17 cellular contexts compared by ENCODE assay signal in the genomic region with DNA sequence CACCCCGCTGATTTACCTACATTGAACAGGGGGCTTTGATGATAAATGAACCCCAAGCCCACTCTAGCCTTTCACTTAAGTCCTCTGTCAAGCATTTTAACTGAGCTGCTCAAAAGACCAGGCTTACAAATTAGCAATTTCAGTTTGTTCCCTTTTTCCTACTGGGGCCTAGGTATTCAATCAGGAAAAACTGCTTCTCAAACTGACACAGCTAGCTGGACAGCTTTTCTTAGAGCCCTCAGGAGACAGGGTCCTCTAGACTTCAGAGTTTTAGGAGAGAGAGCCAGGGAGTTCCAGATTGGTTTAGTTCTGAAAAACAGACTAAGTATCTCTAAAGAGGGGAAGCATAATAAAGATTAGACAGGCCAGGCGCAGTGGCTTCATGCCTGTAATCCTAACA. TPM values are rescaled to one million over a fixed set of nuclear protein-coding genes. Genes with fewer than 3 reads are reported as not detected.
DNase-seq lines count a peak whose midpoint lies in the region; ATAC-seq, FAIRE-seq and TF ChIP-seq lines count a peak whose summit lies in the region.
"Had no signal": no experiment of that assay in that cellular context is flagged by ENCODE, and none has a peak within 500 bp of the region (broad histone marks: within the 10 kb centered on the region; RNA-seq: fewer than 3 reads in every experiment).

No MANE protein-coding gene starts in this region.

- H3K9me3 Mint-ChIP-seq in CD4-positive, alpha-beta T cell: no peaks in the 10 kb centered on the region
- no peaks in the 10 kb centered on the region for H3K9me3 Mint-ChIP-seq in naive thymus-derived CD8-positive, alpha-beta T cell

- FAIRE-seq in A549 (lab: Jason Lieb, UNC): no peak
- FAIRE-seq: G401.6 had no signal

- intact Hi-C loops in CD4-positive, alpha-beta T cell (cut with DNase I, micrococcal nuclease): no loop called here

- CTCF ChIA-PET in A549 (lab: Yijun Ruan, JAX): interaction anchor here (1.1 to 43.5 kb wide), 6 partner anchors 13 to 697 kb away, joined by 3 to 2147 read pairs (median 274); partner anchors contain the start of genes ACBD4, FMNL1, HEXIM2 and PLCD3
- CTCF ChIA-PET in CD4-positive, alpha-beta T cell (lab: Charles Lee): interaction anchor here (0.6 to 2.1 kb wide), 4 partner anchors 20 to 80 kb away, joined by 3 to 22 read pairs (median 5); partner anchors contain the start of gene ACBD4

- POLR2A ChIA-PET in A549 (lab: Yijun Ruan, JAX): interaction anchor here (0.6 to 1.8 kb wide), 5 partner anchors 13 to 74 kb away, joined by 5 to 18 read pairs (median 8); no protein-coding TSS in a partner anchor
- POLR2A ChIA-PET in CD4-positive, alpha-beta T cell (lab: Charles Lee): interaction anchor here (0.9 to 1.2 kb wide), 2 partner anchors 17 to 20 kb away, joined by 3 to 4 read pairs; partner anchors contain the start of gene ACBD4
- POLR2A ChIA-PET in naive thymus-derived CD8-positive, alpha-beta T cell (lab: Charles Lee): interaction anchor here (0.6 to 2.4 kb wide), 7 partner anchors 12 to 1767 kb away, joined by 3 to 18 read pairs (median 6); partner anchors contain the start of gene ACBD4

- TF ChIP-seq CTCF in A549 (IDR thresholded peaks at IDR 0.05) (no peak), VCaP (conservative IDR thresholded peaks at IDR 0.05) (no peak)
- TF ChIP-seq CTCF in CD4-positive, alpha-beta T cell (IDR thresholded peaks at IDR 0.05): no peak

- TF ChIP-seq RAD21 in A549 (conservative IDR thresholded peaks at IDR 0.05 in 1 of 2, IDR thresholded peaks at IDR 0.05 in 1 of 2): no peak

- peak overlapping the region; percentile 51 for H3K27ac Mint-ChIP-seq in CD4-positive, alpha-beta T cell
- H3K27ac Mint-ChIP-seq in naive thymus-derived CD8-positive, alpha-beta T cell: peak overlapping the region in 8 of 10 donors; percentile 52 to 90 (median 71)

- H3K4me3 Mint-ChIP-seq in CD4-positive, alpha-beta T cell: no peak overlapping the region
- no peak overlapping the region for H3K4me3 Mint-ChIP-seq in naive thymus-derived CD8-positive, alpha-beta T cell

- no peak overlapping the region for H3K4me2 ChIP-seq in A549

- no peaks in the 10 kb centered on the region for H3K27me3 Mint-ChIP-seq in CD4-positive, alpha-beta T cell
- no peaks in the 10 kb centered on the region for H3K27me3 Mint-ChIP-seq in naive thymus-derived CD8-positive, alpha-beta T cell

- H3K36me3 Mint-ChIP-seq in CD4-positive, alpha-beta T cell (ENCODE audit: low read depth): peaks cover 20% of the 10 kb centered on the region
- H3K36me3 Mint-ChIP-seq in naive thymus-derived CD8-positive, alpha-beta T cell: peaks cover 0 to 13% (median 3%) of the 10 kb centered on the region in 3 donors

- no peaks in the 10 kb centered on the region for H3K9me3 ChIP-seq in A549
- H3K9me3 ChIP-seq in CD4-positive, alpha-beta T cell (ENCODE audit: control insufficient read depth, low read length): no peaks in the 10 kb centered on the region

- ATAC-seq in A549: no peak
- ATAC-seq in CD4-positive, alpha-beta T cell (ENCODE audit: poor library complexity): no peak
- no peak for ATAC-seq in naive thymus-derived CD8-positive, alpha-beta T cell

- DNase-seq in A549 (ENCODE audit: low read depth in 1 of 2, low spot score in 1 of 2): no peak
- DNase-seq in CD4-positive, alpha-beta T cell: no peak
- DNase-seq in naive thymus-derived CD8-positive, alpha-beta T cell: no peak
- no peak for DNase-seq in GOT3 (lab: John Stamatoyannopoulos, UW)
- DNase-seq in foreskin melanocyte: no peak
- DNase-seq in NOMO-1 treated with dmso at 0.1 percent for 144 hours (lab: John Stamatoyannopoulos, UW; ENCODE audit: unreplicated experiment): no peak
- no peak for DNase-seq in HUDEP-2 (lab: John Stamatoyannopoulos, UW; ENCODE audit: unreplicated experiment in 76 of 76)
- DNase-seq: activated CD8-positive, alpha-beta memory T cell treated with anti-CD3 and anti-CD28 coated beads, Interleukin-2, amount 50 U/mL, for 4 hours; IMR-90; midbrain; NCI-H1417; NCI-H226; OCI-M1; stimulated activated CD4-positive, alpha-beta T cell treated with anti-CD3 and anti-CD28 coated beads, Interleukin-2, amount 100 ng/mL, for 24 hours; WERI-Rb-1 had no signal

- H3K4me1 Mint-ChIP-seq in CD4-positive, alpha-beta T cell (ENCODE audit: low read depth): peaks cover 48% of the 10 kb centered on the region
- H3K4me1 Mint-ChIP-seq in naive thymus-derived CD8-positive, alpha-beta T cell: peaks cover 18 to 64% (median 50%) of the 10 kb centered on the region in 4 donors

- peak overlapping the region; percentile 21 to 68; a peak in 4 of 6 replicates for H3K27ac ChIP-seq in A549
- no peak overlapping the region for H3K27ac ChIP-seq in CD4-positive, alpha-beta T cell (ENCODE audit: low read depth, low read length)
- H3K27ac ChIP-seq in VCaP: peak overlapping the region; percentile 100
- H3K27ac ChIP-seq: WERI-Rb-1 had no signal

- peaks cover 48% of the 10 kb centered on the region for H3K4me1 ChIP-seq in A549

- WGBS in A549 (ENCODE audit: missing lambda C conversion rate): 89% methylated on average over 2 of the region's 2 CpGs

- TF ChIP-seq POLR2A in A549 (IDR thresholded peaks at IDR 0.05; ENCODE audit: low read length): no peak

- no peak for TF ChIP-seq EP300 in A549 (IDR thresholded peaks at IDR 0.05)

- H3K4me3 ChIP-seq in A549: no peak overlapping the region

- no peaks in the 10 kb centered on the region for H3K27me3 ChIP-seq in CD4-positive, alpha-beta T cell (ENCODE audit: control insufficient read depth, insufficient read depth, low read length)

TF ChIP-seq in A549, 52 proteins besides CTCF, POLR2A, EP300 and RAD21:
- no peak for TF ChIP-seq ZNF302 (CRISPR knock-in tag; IDR thresholded peaks at IDR 0.05)
- no peak for TF ChIP-seq BHLHE40 (IDR thresholded peaks at IDR 0.05; ENCODE audit: low read depth, low read length)
- no peak for TF ChIP-seq PHF8 (IDR thresholded peaks at IDR 0.05; ENCODE audit: borderline replicate concordance, low read depth)

RNA-seq across cellular contexts. Expression of gene HEXIM2, which starts 6.2 kb away (rescaled TPM):
- polyA plus RNA-seq in A549 (2011; rRNA removed) (14.5 and 15.5 TPM in 2 replicates), A549 (2017; fragmentation: RNase III; extraction: RNeasy Plus Mini Kit Qiagen cat#74134 plus additional on column Dnase treatment) (16.1 to 23.1 TPM (median 21.2 TPM) in 3 replicates)
- polyA plus RNA-seq in A549 (2012; cell fraction: cytosol; rRNA removed): 15.9 and 18.5 TPM in 2 replicates
- polyA plus RNA-seq in A549 (2012; cell fraction: nucleus; rRNA removed): 17.5 and 17.7 TPM in 2 replicates
- 10.0 and 13.8 TPM in 2 replicates for polyA minus RNA-seq in A549 (2011; rRNA and poly(A)+ RNA removed)
- 1 to 10 TPM; 1.3 to 1.5 TPM for total RNA-seq in CD4-positive, alpha-beta T cell
- 1 to 10 TPM; 3.4 to 4.4 TPM for total RNA-seq in naive thymus-derived CD8-positive, alpha-beta T cell
- 1 to 10 TPM; 2.6 to 3.6 (median 3.3) TPM for polyA plus RNA-seq in naive thymus-derived CD8-positive, alpha-beta T cell

RNA-seq across cellular contexts. Expression of gene HEXIM1, which starts 7.2 kb away (rescaled TPM):
- polyA plus RNA-seq in A549 (2011; rRNA removed): 39.3 and 54.0 TPM in 2 replicates
- polyA plus RNA-seq in A549 (2012; cell fraction: cytosol; rRNA removed): 64.8 and 66.9 TPM in 2 replicates
- polyA plus RNA-seq in A549 (2012; cell fraction: nucleus; rRNA removed): 44.8 and 55.9 TPM in 2 replicates
- 118 to 143 TPM (median 131 TPM) in 3 replicates for polyA plus RNA-seq in A549 (2017; fragmentation: RNase III; extraction: RNeasy Plus Mini Kit Qiagen cat#74134 plus additional on column Dnase treatment)
- polyA minus RNA-seq in A549 (2011; rRNA and poly(A)+ RNA removed): 17.3 and 25.6 TPM in 2 replicates
- 10 to 100 TPM; 50.5 to 50.9 TPM for total RNA-seq in CD4-positive, alpha-beta T cell
- 10 to 100 TPM; 34.3 to 35.1 TPM for total RNA-seq in naive thymus-derived CD8-positive, alpha-beta T cell
- 1 to 10 TPM; 4.9 to 6.8 (median 5.4) TPM for polyA plus RNA-seq in naive thymus-derived CD8-positive, alpha-beta T cell

RNA-seq across cellular contexts. Expression of gene ACBD4, which starts 20.0 kb away (rescaled TPM):
- polyA plus RNA-seq in A549 (2011; rRNA removed) (11.2 and 11.4 TPM in 2 replicates), A549 (2017; fragmentation: RNase III; extraction: RNeasy Plus Mini Kit Qiagen cat#74134 plus additional on column Dnase treatment) (13.0 to 14.8 TPM (median 13.7 TPM) in 3 replicates)
- 9.6 and 13.5 TPM in 2 replicates for polyA plus RNA-seq in A549 (2012; cell fraction: cytosol; rRNA removed)
- 34.8 and 36.5 TPM in 2 replicates for polyA plus RNA-seq in A549 (2012; cell fraction: nucleus; rRNA removed)
- polyA minus RNA-seq in A549 (2011; rRNA and poly(A)+ RNA removed): 10.6 and 12.4 TPM in 2 replicates
- 10 to 100 TPM; 24.8 to 26.3 TPM for total RNA-seq in CD4-positive, alpha-beta T cell
- total RNA-seq in naive thymus-derived CD8-positive, alpha-beta T cell: 10 to 100 TPM; 39.4 to 48.5 TPM
- polyA plus RNA-seq in naive thymus-derived CD8-positive, alpha-beta T cell: 10 to 100 TPM; 10.5 to 17.4 (median 11.7) TPM

RNA-seq across cellular contexts. Expression of gene PLCD3, which starts 23.2 kb away (rescaled TPM):
- polyA plus RNA-seq in A549 (2011; rRNA removed) (55.5 and 56.6 TPM in 2 replicates), A549 (2017; fragmentation: RNase III; extraction: RNeasy Plus Mini Kit Qiagen cat#74134 plus additional on column Dnase treatment) (104 to 107 TPM (median 105 TPM) in 3 replicates)
- 98.3 and 162 TPM in 2 replicates for polyA plus RNA-seq in A549 (2012; cell fraction: cytosol; rRNA removed)
- polyA plus RNA-seq in A549 (2012; cell fraction: nucleus; rRNA removed): 215 and 231 TPM in 2 replicates
- polyA minus RNA-seq in A549 (2011; rRNA and poly(A)+ RNA removed): 138 and 167 TPM in 2 replicates
- total RNA-seq in CD4-positive, alpha-beta T cell: 1 to 10 TPM; 1.8 to 2.4 TPM
- total RNA-seq in naive thymus-derived CD8-positive, alpha-beta T cell: 1 to 10 TPM; 1.6 to 4.0 TPM
- under 1 TPM; 0.35 to 0.65 (median 0.56) TPM for polyA plus RNA-seq in naive thymus-derived CD8-positive, alpha-beta T cell
